30 cellular contexts compared by ENCODE assay signal in genomic region chrX:43827791-43828190, GRCh38. TPM values are rescaled to one million over a fixed set of nuclear protein-coding genes. Genes with fewer than 3 reads are reported as not detected.
DNase-seq lines count a peak whose midpoint lies in the region; ATAC-seq, FAIRE-seq and TF ChIP-seq lines count a peak whose summit lies in the region.
"Had no signal": no experiment of that assay in that cellular context is flagged by ENCODE, and none has a peak within 500 bp of the region (broad histone marks: within the 10 kb centered on the region; RNA-seq: fewer than 3 reads in every experiment).

No MANE protein-coding gene starts in this region.

- no peak overlapping the region for H3K4me3 ChIP-seq in gastroesophageal sphincter
- H3K4me3 ChIP-seq in rectal smooth muscle tissue (ENCODE audit: low read length), result no peak overlapping the region
- H3K4me3 ChIP-seq in gastrocnemius medialis, result no peak overlapping the region
- no peak overlapping the region for H3K4me3 ChIP-seq in uterus
- H3K4me3 ChIP-seq: BLaER1 had no signal

- no peak overlapping the region for H3K4me3 Mint-ChIP-seq in T-helper 17 cell
- H3K4me3 Mint-ChIP-seq: CD14-positive monocyte; CD4-positive, alpha-beta memory T cell; CD4-positive, CD25-positive, alpha-beta regulatory T cell; CD8-positive, alpha-beta memory T cell had no signal

- no peak overlapping the region for H3K9ac ChIP-seq in rectal smooth muscle tissue (ENCODE audit: low read length)
- H3K9ac ChIP-seq: BLaER1 had no signal

- H3K4me1 Mint-ChIP-seq in T-helper 17 cell, result no peaks in the 10 kb centered on the region
- H3K4me1 Mint-ChIP-seq: CD4-positive, alpha-beta memory T cell; CD4-positive, CD25-positive, alpha-beta regulatory T cell; CD8-positive, alpha-beta memory T cell had no signal

- intact Hi-C loops in gastrocnemius medialis (cut with DNase I; ENCODE audit: low total_unique reads), result no loop called here
- intact Hi-C loops in uterus (cut with DNase I; ENCODE audit: low total_unique reads), result no loop called here

- ATAC-seq in gastroesophageal sphincter (no peak), gastrocnemius medialis (no peak), SK-N-SH treated with all-trans-retinoic acid at 6 μM for 48 hours (no peak), T-helper 17 cell (no peak)

- no peak for FAIRE-seq in urothelium cell line (lab: Jason Lieb, UNC)
- FAIRE-seq: A204.1, GM12891, GM19239 had no signal

- H3K27ac ChIP-seq in gastroesophageal sphincter, result peak overlapping the region; percentile 18 to 68 (median 60)
- H3K27ac ChIP-seq in rectal smooth muscle tissue (ENCODE audit: low read depth, low read length), result peak overlapping the region; percentile 55
- H3K27ac ChIP-seq in gastrocnemius medialis, result peak overlapping the region in 3 of 4 donors; percentile 18 to 31 (median 21)
- peak overlapping the region; percentile 72 to 78 for H3K27ac ChIP-seq in uterus
- H3K27ac ChIP-seq: BLaER1 had no signal

- TF ChIP-seq CTCF in gastroesophageal sphincter (IDR thresholded peaks at IDR 0.05), result no peak
- no peak for TF ChIP-seq CTCF in gastrocnemius medialis (IDR thresholded peaks at IDR 0.05 in 4 of 5, conservative IDR thresholded peaks at IDR 0.05 in 1 of 5)
- TF ChIP-seq CTCF in uterus (IDR thresholded peaks at IDR 0.05), result no peak

- TF ChIP-seq EP300 in gastroesophageal sphincter (IDR thresholded peaks at IDR 0.05), result no peak

- TF ChIP-seq POLR2A in gastroesophageal sphincter (IDR thresholded peaks at IDR 0.05), result no peak
- no peak for TF ChIP-seq POLR2A in gastrocnemius medialis (IDR thresholded peaks at IDR 0.05)
- TF ChIP-seq POLR2A in uterus (IDR thresholded peaks at IDR 0.05), result no peak

- H3K36me3 Mint-ChIP-seq in T-helper 17 cell (ENCODE audit: low read depth), result peaks cover 2% of the 10 kb centered on the region
- H3K36me3 Mint-ChIP-seq: CD14-positive monocyte; CD4-positive, alpha-beta memory T cell; CD4-positive, CD25-positive, alpha-beta regulatory T cell; CD8-positive, alpha-beta memory T cell had no signal

- H3K4me1 ChIP-seq in gastroesophageal sphincter, result peaks cover 0 to 37% (median 0%) of the 10 kb centered on the region in 3 donors
- peaks cover 3% of the 10 kb centered on the region for H3K4me1 ChIP-seq in rectal smooth muscle tissue (ENCODE audit: control insufficient read depth, insufficient read depth, low read length)
- no peaks in the 10 kb centered on the region for H3K4me1 ChIP-seq in gastrocnemius medialis
- no peaks in the 10 kb centered on the region for H3K4me1 ChIP-seq in uterus
- H3K4me1 ChIP-seq: BE2C, BLaER1 had no signal

- H3K36me3 ChIP-seq in gastroesophageal sphincter, result no peaks in the 10 kb centered on the region
- H3K36me3 ChIP-seq in rectal smooth muscle tissue (ENCODE audit: control insufficient read depth, insufficient read depth, low read length), result no peaks in the 10 kb centered on the region
- no peaks in the 10 kb centered on the region for H3K36me3 ChIP-seq in gastrocnemius medialis
- H3K36me3 ChIP-seq in uterus, result no peaks in the 10 kb centered on the region
- H3K36me3 ChIP-seq: BE2C, BLaER1 had no signal

- H3K27ac Mint-ChIP-seq in T-helper 17 cell, result no peak overlapping the region
- H3K27ac Mint-ChIP-seq: CD14-positive monocyte; CD4-positive, alpha-beta memory T cell; CD4-positive, CD25-positive, alpha-beta regulatory T cell; CD8-positive, alpha-beta memory T cell had no signal

- in situ Hi-C loops in gastrocnemius medialis (cut with MboI; ENCODE audit: low sequenced_read_pairs in 4 of 4), result no loop called here

- no peaks in the 10 kb centered on the region for H3K27me3 ChIP-seq in gastroesophageal sphincter
- H3K27me3 ChIP-seq in rectal smooth muscle tissue (ENCODE audit: control insufficient read depth, insufficient read depth, low read length), result no peaks in the 10 kb centered on the region
- no peaks in the 10 kb centered on the region for H3K27me3 ChIP-seq in gastrocnemius medialis
- H3K27me3 ChIP-seq in uterus, result no peaks in the 10 kb centered on the region
- H3K27me3 ChIP-seq: BE2C, BLaER1 had no signal

- no peak for DNase-seq in gastrocnemius medialis
- DNase-seq in uterus, result no peak
- no peak for DNase-seq in NK-92 treated with Interleukin-12 subunit alpha and Interleukin-12 subunit beta, amount 100 ng/mL, for 24 hours (lab: John Stamatoyannopoulos, UW)
- DNase-seq in urothelium cell line (ENCODE audit: low spot score), result no peak
- DNase-seq in T-helper 17 cell, result no peak
- DNase-seq: 8988T; ACHN; BE2C; C1 segment of cervical spinal cord; CD4-positive, alpha-beta memory T cell; CD4-positive, CD25-positive, alpha-beta regulatory T cell; CD8-positive, alpha-beta memory T cell; COR-L47; DMS 273 treated with DMSO at 0.1 percent for 48 hours; DMS153; DMS53; DMS79; DND-41; EL; GF-D8 had no signal

- H3K9me3 ChIP-seq in gastroesophageal sphincter, result no peaks in the 10 kb centered on the region
- no peaks in the 10 kb centered on the region for H3K9me3 ChIP-seq in gastrocnemius medialis
- H3K9me3 ChIP-seq in uterus, result no peaks in the 10 kb centered on the region
- H3K9me3 ChIP-seq in T-helper 17 cell (ENCODE audit: control insufficient read depth, low read length, poor library complexity, severe bottlenecking), result no peaks in the 10 kb centered on the region
- H3K9me3 ChIP-seq: BE2C, BLaER1 had no signal

- H3K27me3 Mint-ChIP-seq in T-helper 17 cell, result no peaks in the 10 kb centered on the region

TF ChIP-seq in SK-N-SH treated with all-trans-retinoic acid at 6 μM for 48 hours, 23 proteins besides CTCF, POLR2A, EP300 and RAD21:
- TF ChIP-seq CSRNP3 (CRISPR knock-in tag; IDR thresholded peaks at IDR 0.05), result no peak
- TF ChIP-seq ARNTL (CRISPR knock-in tag; IDR thresholded peaks at IDR 0.05; ENCODE audit: borderline replicate concordance, low read depth), result no peak
- no peak for TF ChIP-seq TSHZ2 (CRISPR knock-in tag; IDR thresholded peaks at IDR 0.05)
- no peak for TF ChIP-seq ZNF565 (CRISPR knock-in tag; conservative IDR thresholded peaks at IDR 0.05; ENCODE audit: low read depth)
- no peak for TF ChIP-seq CREB5 (CRISPR knock-in tag; IDR thresholded peaks at IDR 0.05; ENCODE audit: low read depth)

RNA-seq across cellular contexts. Expression of gene MAOB, which starts 54.5 kb away (rescaled TPM):
- total RNA-seq in gastroesophageal sphincter, result 10 to 100 TPM; 24.5 to 92.3 (median 72.2) TPM
- total RNA-seq in gastrocnemius medialis, result 10 to 100 TPM in 3 of 4 donors, 1 to 10 TPM in 1; 7.8 to 34.5 (median 29.3) TPM
- total RNA-seq in uterus, result 100 to 1,000 TPM in 1 of 4 donors, 10 to 100 TPM in 3; 32.9 to 131 (median 58.2) TPM
- under 1 TPM in 1 of 2 donors, not detected in 1; 0.10 TPM for total RNA-seq in T-helper 17 cell
- total RNA-seq: A673; CD4-positive, alpha-beta memory T cell; CD4-positive, CD25-positive, alpha-beta regulatory T cell; CD8-positive, alpha-beta memory T cell; G401 had no signal

Comparison
In these comparisons a context has a peak if more than half of its experiments do, and no peak if none do; other contexts are left out.
1. H3K27ac ChIP-seq: peak in every context shown above with its lines; median percentile 75 in uterus; 60 in gastroesophageal sphincter; 55 in rectal smooth muscle tissue; 21 in gastrocnemius medialis.
2. RNA of gene MAOB, which starts 54.5 kb away (total RNA-seq): 24.5 to 92.3 TPM in gastroesophageal sphincter, 32.9 to 131 TPM in uterus and 7.8 to 34.5 TPM in gastrocnemius medialis; 0.10 TPM in T-helper 17 cell; every median in the first group is over 4 times any median in the second.